Comparison of ENCODE assay signal across 8 cellular contexts in genomic region chr9:6645153-6646027, GRCh38. TPM values are rescaled to one million over a fixed set of nuclear protein-coding genes. Genes with fewer than 3 reads are reported as not detected.
DNase-seq lines count a peak whose midpoint lies in the region; ATAC-seq, FAIRE-seq and TF ChIP-seq lines count a peak whose summit lies in the region.

Gene GLDC, minus strand, starts transcription at chr9:6645729. Its CDS starts 230 bp downstream, at chr9:6645499.

- peak within 1 kb of the TSS; percentile 62 to 83 (median 70) for H3K9ac ChIP-seq in H1 (replicated peaks in 1 of 4; ENCODE audit: extremely low read depth in 1 of 4, low read depth in 3 of 4, low read length in 3 of 4)

- no peaks in the 10 kb centered on the region for H3K9me3 Mint-ChIP-seq in stimulated activated naive B cell treated with anti-CD40 and anti-IgM and Interleukin-4, amounts not matched to agents 10 μg/mL and 1 μg/mL and 100 μg/mL, for 72 hours

- no peak for TF ChIP-seq RAD21 in H1 (IDR thresholded peaks at IDR 0.05 in 1 of 2, conservative IDR thresholded peaks at IDR 0.05 in 1 of 2; ENCODE audit: low read depth in 2 of 2, low read length in 2 of 2)

- TF ChIP-seq EP300 in H1 (IDR thresholded peaks at IDR 0.05; ENCODE audit: borderline replicate concordance in 1 of 2, low read depth in 2 of 2, low read length in 2 of 2): no peak

- H3K18ac ChIP-seq in H1 (ENCODE audit: extremely low read depth, low read length): peak within 1 kb of the TSS; percentile 35; the same call in 1 of the 2 replicates

- 2% methylated on average over 32 of the region's 79 CpGs; no CpG with 5 or more reads in 1 of the 2 experiments for WGBS in H1 (ENCODE audit: extremely low coverage in 1 of 2, insufficient coverage in 1 of 2, insufficient read length in 1 of 2, insufficient replicate concordance in 2 of 2, low coverage in 1 of 2, low lambda C conversion rate in 2 of 2, missing lambda C conversion rate in 1 of 2), 2 experiments

- peak within 1 kb of the TSS; percentile 41 for H3K4ac ChIP-seq in H1 (replicated peaks; ENCODE audit: insufficient read length, low read depth, low read length)

- peak within 1 kb of the TSS; percentile 57 for H3K4me3 ChIP-seq in HEK293 (ENCODE audit: low read depth, low read length)
- H3K4me3 ChIP-seq in H1 (ENCODE audit: extremely low read depth in 1 of 4, insufficient read depth in 2 of 4, low read depth in 3 of 4, low read length in 4 of 4): peak within 1 kb of the TSS; percentile 84 to 92 (median 89)
- peak within 1 kb of the TSS; percentile 28 for H3K4me3 ChIP-seq in mononuclear cell (ENCODE audit: low read length)

- FAIRE-seq in H1 (lab: Jason Lieb, UNC): no peak
- no peak for FAIRE-seq in urothelium cell line (lab: Jason Lieb, UNC)

- peaks cover 19 to 39% of the 10 kb centered on the region in 2 donors for H3K4me1 Mint-ChIP-seq in stimulated activated naive B cell treated with anti-CD40 and anti-IgM and Interleukin-4, amounts not matched to agents 10 μg/mL and 1 μg/mL and 100 μg/mL, for 72 hours

- H2BK20ac ChIP-seq in H1 (ENCODE audit: low read length): no peak within 1 kb of the TSS

- CTCF ChIA-PET in HEK293 (lab: Yijun Ruan, JAX): interaction anchor here (1.2 to 3.2 kb wide), 2 partner anchors 22 kb away, joined by 3 to 10 read pairs; no protein-coding TSS in a partner anchor
- CTCF ChIA-PET in H1 (lab: Charles Lee; ENCODE audit: partially characterized antibody): interaction anchor here (0.6 to 1.8 kb wide), 8 partner anchors 13 to 150 kb away, joined by 3 to 9 read pairs (median 3); no protein-coding TSS in a partner anchor

- peaks cover 0 to 59% of the 10 kb centered on the region in 2 experiments; a peak in 3 of 4 replicates for H3K79me2 ChIP-seq in H1 (ENCODE audit: control insufficient read depth in 1 of 2, insufficient read depth in 2 of 2, low read length in 2 of 2)

- H2BK120ac ChIP-seq in H1 (replicated peaks; ENCODE audit: low read depth, low read length): no peak within 1 kb of the TSS

- peak within 1 kb of the TSS; percentile 88 to 100 for H3K4me2 ChIP-seq in H1 (ENCODE audit: insufficient read depth in 1 of 2, low read depth in 2 of 2, low read length in 2 of 2)

- peak; percentile 83 to 90 for ATAC-seq in stimulated activated naive B cell treated with anti-CD40 and anti-IgM and Interleukin-4, amounts not matched to agents 10 μg/mL and 1 μg/mL and 100 μg/mL, for 72 hours (replicated peaks)

- H3K36me3 Mint-ChIP-seq in stimulated activated naive B cell treated with anti-CD40 and anti-IgM and Interleukin-4, amounts not matched to agents 10 μg/mL and 1 μg/mL and 100 μg/mL, for 72 hours: peaks cover 6 to 16% of the 10 kb centered on the region in 2 donors

- in situ Hi-C loops in GM13977 (cut with MboI; ENCODE audit: low pct_unique_long_range_greater_than_20kb, low sequenced_read_pairs, unreplicated experiment): no loop called here

- H3K36me3 ChIP-seq in HEK293 (ENCODE audit: control insufficient read depth in 2 of 2, insufficient read depth in 1 of 2, low read length in 2 of 2) (peaks cover 0 to 12% of the 10 kb centered on the region in 2 experiments; a peak in 2 of 3 replicates), H1 (ENCODE audit: control insufficient read depth in 2 of 4, insufficient read depth in 4 of 4, low read length in 3 of 4) (no peaks in the 10 kb centered on the region; a peak in 1 of 8 replicates)

- H3K27ac Mint-ChIP-seq in stimulated activated naive B cell treated with anti-CD40 and anti-IgM and Interleukin-4, amounts not matched to agents 10 μg/mL and 1 μg/mL and 100 μg/mL, for 72 hours: peak within 1 kb of the TSS; percentile 71

- peak within 1 kb of the TSS; percentile 8 for H3K56ac ChIP-seq in H1 (replicated peaks; ENCODE audit: insufficient read length, low read depth, low read length)

- H3K23me2 ChIP-seq in H1 (ENCODE audit: low read depth, low read length): peaks cover 15% of the 10 kb centered on the region

- peak within 1 kb of the TSS; percentile 38 for H4K91ac ChIP-seq in H1 (replicated peaks; ENCODE audit: insufficient read length, low read length)

- 0 out of 2 replicates have a peak within 1 kb of the TSS, but pooled peaks have one; percentile 36 for H2BK5ac ChIP-seq in H1 (ENCODE audit: low read depth, low read length)

- no peaks in the 10 kb centered on the region for H3K4me1 ChIP-seq in HEK293 (ENCODE audit: control insufficient read depth, insufficient read depth, low read length)
- peaks cover 3 to 12% (median 7%) of the 10 kb centered on the region in 4 experiments; a peak in 6 of 7 replicates for H3K4me1 ChIP-seq in H1 (replicated peaks in 1 of 4; ENCODE audit: control insufficient read depth in 3 of 4, insufficient read depth in 4 of 4, low read length in 3 of 4)
- peaks cover 18% of the 10 kb centered on the region for H3K4me1 ChIP-seq in mononuclear cell (ENCODE audit: insufficient read depth, low read length)

- H3K27ac ChIP-seq in HEK293 (ENCODE audit: extremely low read depth, low read depth, low read length): peak within 1 kb of the TSS; percentile 39; the same call in 1 of the 2 replicates
- H3K27ac ChIP-seq in H1 (ENCODE audit: low read depth, low read length): no peak within 1 kb of the TSS

- no peaks in the 10 kb centered on the region for H3K9me3 ChIP-seq in HEK293 (ENCODE audit: control insufficient read depth, insufficient read depth, low read depth, low read length)
- no peaks in the 10 kb centered on the region for H3K9me3 ChIP-seq in H1 (ENCODE audit: insufficient read depth in 2 of 2, low read depth in 1 of 2, low read length in 1 of 2)
- H3K9me3 ChIP-seq in mononuclear cell (ENCODE audit: low read depth, low read length): no peaks in the 10 kb centered on the region

- H2AFZ ChIP-seq in H1 (ENCODE audit: low read length): no peak within 1 kb of the TSS

- peak within 1 kb of the TSS; percentile 88 for H3K4me3 Mint-ChIP-seq in stimulated activated naive B cell treated with anti-CD40 and anti-IgM and Interleukin-4, amounts not matched to agents 10 μg/mL and 1 μg/mL and 100 μg/mL, for 72 hours

- H4K8ac ChIP-seq in H1 (ENCODE audit: extremely low read depth, insufficient read depth, low read length): peak within 1 kb of the TSS; percentile 81; the same call in 1 of the 2 replicates

- H3K79me1 ChIP-seq in H1 (ENCODE audit: low read depth, low read length): peaks cover 8% of the 10 kb centered on the region

- peaks cover 0 to 11% (median 7%) of the 10 kb centered on the region in 4 experiments; a peak in 5 of 7 replicates for H3K27me3 ChIP-seq in H1 (replicated peaks in 1 of 4; ENCODE audit: control insufficient read depth in 3 of 4, extremely low read depth in 1 of 4, insufficient read depth in 3 of 4, low read length in 3 of 4)
- peaks cover 63% of the 10 kb centered on the region for H3K27me3 ChIP-seq in mononuclear cell (ENCODE audit: insufficient read depth, low read length)

- peak; percentile 31 to 69 for TF ChIP-seq POLR2A in H1 (IDR thresholded peaks at IDR 0.05; ENCODE audit: control extremely low read depth in 1 of 2, low read depth in 2 of 2, low read length in 2 of 2)

- DNase-seq in GM13977 (ENCODE audit: low spot score): peak; percentile 92
- DNase-seq in NCI-H1694 (lab: John Stamatoyannopoulos, UW): peak; percentile 73
- DNase-seq in activated CD4-positive, alpha-beta T cell treated with anti-CD3 and anti-CD28 coated beads for 48 hours: peak; percentile 57
- peak; percentile 78 to 84 for DNase-seq in H1 (ENCODE audit: low read depth in 1 of 2, low spot score in 2 of 2)
- DNase-seq in stimulated activated naive B cell treated with anti-CD40 and anti-IgM and Interleukin-4, amounts not matched to agents 10 μg/mL and 1 μg/mL and 100 μg/mL, for 72 hours: peak; percentile 27
- DNase-seq in urothelium cell line (ENCODE audit: low spot score): no peak

- no peak within 1 kb of the TSS for H3K14ac ChIP-seq in H1 (ENCODE audit: insufficient read length)

- no peak within 1 kb of the TSS for H2AK5ac ChIP-seq in H1 (ENCODE audit: low read depth, low read length)

- peaks cover 0 to 7% of the 10 kb centered on the region in 2 experiments for H4K20me1 ChIP-seq in H1 (replicated peaks in 1 of 2; ENCODE audit: control insufficient read depth in 1 of 2, insufficient read depth in 2 of 2, low read length in 2 of 2)

- TF ChIP-seq CTCF in GM13977 (IDR thresholded peaks at IDR 0.05; ENCODE audit: extremely low read depth, insufficient read depth, missing control alignments) (no peak), HEK293 (tag by site-specific recombination; IDR thresholded peaks at IDR 0.05) (0 out of 2 replicates have a peak, but pooled peaks have one; percentile 8), H1 (IDR thresholded peaks at IDR 0.05; ENCODE audit: control extremely low read depth in 1 of 3, insufficient read depth in 1 of 3, low read depth in 1 of 3, low read length in 3 of 3) (no peak)

- peak within 1 kb of the TSS; percentile 18 for H4K5ac ChIP-seq in H1 (ENCODE audit: insufficient read length, low read depth, low read length)

- H3K23ac ChIP-seq in H1 (ENCODE audit: insufficient read length): no peak within 1 kb of the TSS

- H2BK12ac ChIP-seq in H1 (ENCODE audit: low read depth, low read length): no peak within 1 kb of the TSS

- H3K27me3 Mint-ChIP-seq in stimulated activated naive B cell treated with anti-CD40 and anti-IgM and Interleukin-4, amounts not matched to agents 10 μg/mL and 1 μg/mL and 100 μg/mL, for 72 hours: peaks cover 32 to 38% of the 10 kb centered on the region in 2 donors

- POLR2A ChIA-PET in HEK293 (lab: Yijun Ruan, JAX) (interaction anchor here (1.0 to 1.2 kb wide), 3 partner anchors 32 to 112 kb away, joined by 3 to 5 read pairs (median 3); partner anchors contain the start of gene KDM4C), H1 (lab: Charles Lee; ENCODE audit: partially characterized antibody) (interaction anchor here (0.6 to 2.9 kb wide), 17 partner anchors 8 to 114 kb away, joined by 3 to 11 read pairs (median 3); no protein-coding TSS in a partner anchor)

- no peak within 1 kb of the TSS for H2BK15ac ChIP-seq in H1 (ENCODE audit: low read length)

TF ChIP-seq in HEK293, 187 proteins besides CTCF, POLR2A, EP300 and RAD21 (continues in another document):
- TF ChIP-seq MZF1 (tag by site-specific recombination; IDR thresholded peaks at IDR 0.05; ENCODE audit: borderline replicate concordance) (peak; percentile 15; the same call in 1 of the 2 replicates), SP2 (tag by site-specific recombination; IDR thresholded peaks at IDR 0.05) (peak; percentile 95)

TF ChIP-seq in H1, 55 proteins besides CTCF, POLR2A, EP300 and RAD21 (continues in another document):
- no peak for TF ChIP-seq ZNF274 (IDR thresholded peaks at IDR 0.05; ENCODE audit: borderline replicate concordance, extremely low read depth, low read length)

RNA-seq across cellular contexts. Expression of gene GLDC, which starts in this region (rescaled TPM):
- total RNA-seq in H1 (2021; fragmentation: NEBNext Ultra II Directional; extraction: Animal tissue kit (Norgen Biotek cat#: 25700)): 89.9 and 101 TPM in 2 replicates
- polyA plus RNA-seq in H1 (2011; rRNA removed): 44.9 and 48.8 TPM in 2 replicates
- 57.9 TPM for polyA plus RNA-seq in H1 (2011; cell fraction: cytosol; rRNA removed)
- 196 TPM for polyA plus RNA-seq in H1 (2011; cell fraction: nucleus; rRNA removed)
- 72.3 to 99.1 TPM (median 81.2 TPM) in 4 replicates for polyA plus RNA-seq in H1 (2012, experiment 1 of 2)
- polyA plus RNA-seq in H1 (2012, experiment 2 of 2): 26.6 TPM
- polyA plus RNA-seq in H1 (2013, experiment 1 of 2): 140 TPM
- polyA plus RNA-seq in H1 (2013, experiment 2 of 2): 134 TPM
- polyA minus RNA-seq in H1 (2011; rRNA and poly(A)+ RNA removed): 132 and 150 TPM in 2 replicates
- polyA minus RNA-seq in H1 (2011; cell fraction: cytosol; rRNA and poly(A)+ RNA removed): 40.8 TPM
- polyA minus RNA-seq in H1 (2011; cell fraction: nucleus; rRNA and poly(A)+ RNA removed): 84.3 TPM
- total RNA-seq in mononuclear cell: 0.21 TPM

Comparison
In these comparisons a context has a peak if more than half of its experiments do, and no peak if none do; other contexts are left out.
1. RNA of gene GLDC (total RNA-seq): 89.9 to 101 TPM in H1; 0.21 TPM in mononuclear cell (single experiment); every median in the first group is over 10 times any median in the second.
2. H3K4me3 ChIP-seq: peak in every context shown above with its lines; median percentile 89 in H1; 57 in HEK293; 28 in mononuclear cell.